21 cellular contexts compared by ENCODE assay signal in genomic region chr17:64428406-64428805, GRCh38. TPM values are rescaled to one million over a fixed set of nuclear protein-coding genes. Genes with fewer than 3 reads are reported as not detected.
"Had no signal": no experiment of that assay in that cellular context is flagged by ENCODE, and none has a peak within 500 bp of the region (broad histone marks: within the 10 kb centered on the region; RNA-seq: fewer than 3 reads in every experiment).

No MANE protein-coding gene starts in this region.

- H3K36me3 ChIP-seq: esophagus muscularis mucosa, gastroesophageal sphincter, heart right ventricle, left lung, lower lobe of right lung had no signal

- H3K27ac ChIP-seq: coronary artery, dorsolateral prefrontal cortex, esophagus muscularis mucosa, foreskin keratinocyte, gastroesophageal sphincter, heart right ventricle, left lung, lower lobe of right lung had no signal

- H3K9me3 Mint-ChIP-seq: mesothelial cell of epicardium, naive B cell had no signal

- H3K27me3 ChIP-seq: esophagus muscularis mucosa, left lung had no signal

- H3K4me1 ChIP-seq: esophagus muscularis mucosa, foreskin keratinocyte, gastroesophageal sphincter, lower lobe of right lung had no signal

- H3K27me3 Mint-ChIP-seq: naive B cell had no signal

- H3K9me3 ChIP-seq: esophagus muscularis mucosa, gastroesophageal sphincter, heart right ventricle, left lung, lower lobe of right lung, mucosa of descending colon had no signal

- H3K4me3 Mint-ChIP-seq: mesothelial cell of epicardium, naive B cell had no signal

- H3K36me3 Mint-ChIP-seq: mesothelial cell of epicardium, naive B cell had no signal

- ATAC-seq: foreskin keratinocyte, gastroesophageal sphincter, heart right ventricle, left cardiac atrium, left lung, left ventricle myocardium superior, lower lobe of right lung, mucosa of descending colon had no signal

- DNase-seq: dermis blood vessel endothelial cell; dorsolateral prefrontal cortex; effector CD4-positive, alpha-beta T cell; effector memory CD4-positive, alpha-beta T cell; foreskin keratinocyte; heart right ventricle; hippocampal formation; left cardiac atrium; left lung; left ventricle myocardium superior; lower lobe of right lung; mesenchymal stem cell; mucosa of descending colon; naive B cell had no signal

- H3K4me1 Mint-ChIP-seq: naive B cell had no signal

- H3K4me3 ChIP-seq: coronary artery, dorsolateral prefrontal cortex, esophagus muscularis mucosa, gastroesophageal sphincter, heart right ventricle, left lung, lower lobe of right lung, mucosa of descending colon had no signal

- H3K27ac Mint-ChIP-seq: mesothelial cell of epicardium, naive B cell had no signal

RNA-seq across cellular contexts. Expression of gene MILR1, which starts 20.5 kb away (rescaled TPM):
- total RNA-seq: epithelial cell of proximal tubule, foreskin keratinocyte, kidney epithelial cell had no signal
- polyA plus RNA-seq: foreskin keratinocyte, keratinocyte had no signal

RNA-seq across cellular contexts. Expression of gene PECAM1, which starts 37.7 kb away (rescaled TPM):
- total RNA-seq: foreskin keratinocyte had no signal
- polyA plus RNA-seq: foreskin keratinocyte had no signal
